In genomic region chr13:48580886-48581285, GRCh38 we compare ENCODE assay signal across 6 cellular contexts.
"Had no signal": no experiment of that assay in that cellular context is flagged by ENCODE, and none has a peak within 500 bp of the region (broad histone marks: within the 10 kb centered on the region; RNA-seq: fewer than 3 reads in every experiment).

No MANE protein-coding gene starts in this region.

- H3K4me3 Mint-ChIP-seq: mesothelial cell of epicardium had no signal

- H3K27ac ChIP-seq: ascending aorta, right atrium auricular region, thyroid gland had no signal

- H3K4me3 ChIP-seq: ascending aorta, right atrium auricular region, skin epidermis, thyroid gland, vagina had no signal

- H3K36me3 Mint-ChIP-seq: mesothelial cell of epicardium had no signal

- H3K27me3 ChIP-seq: ascending aorta, right atrium auricular region, thyroid gland, vagina had no signal

- H3K9me3 Mint-ChIP-seq: mesothelial cell of epicardium had no signal

- H3K36me3 ChIP-seq: ascending aorta, right atrium auricular region, thyroid gland, vagina had no signal

- H3K27ac Mint-ChIP-seq: mesothelial cell of epicardium had no signal

- H3K9me3 ChIP-seq: ascending aorta, right atrium auricular region, thyroid gland, vagina had no signal
